In genomic region chrX:69539437-69539836, GRCh38 we compare ENCODE assay signal across 15 cellular contexts. TPM values are rescaled to one million over a fixed set of nuclear protein-coding genes. Genes with fewer than 3 reads are reported as not detected.
DNase-seq lines count a peak whose midpoint lies in the region; ATAC-seq and TF ChIP-seq lines count a peak whose summit lies in the region.
"Had no signal": no experiment of that assay in that cellular context is flagged by ENCODE, and none has a peak within 500 bp of the region (broad histone marks: within the 10 kb centered on the region; RNA-seq: fewer than 3 reads in every experiment).

No MANE protein-coding gene starts in this region.

- H3K4me3 Mint-ChIP-seq in activated B cell treated with CpG ODN at 0.5 μM for 24 hours: peak overlapping the region; percentile 45
- H3K4me3 Mint-ChIP-seq in stimulated activated effector memory CD8-positive, alpha-beta T cell treated with anti-CD3 and anti-CD28 coated beads, Interleukin-12 subunit alpha, Interleukin-12 subunit beta, amount 100 ng/mL, for 72 hours: peak overlapping the region; percentile 63
- H3K4me3 Mint-ChIP-seq: activated T-cell treated with anti-CD3 and anti-CD28 coated beads, Interleukin-2, amount 50 U/mL, for 24 hours had no signal

- ATAC-seq in HG02885 (IDR thresholded peaks at IDR 0.05; ENCODE audit: poor library complexity, unreplicated experiment) (peak; percentile 43), activated B cell treated with CpG ODN at 0.5 μM for 24 hours (ENCODE audit: low read depth) (peak; percentile 34), HG02870 (IDR thresholded peaks at IDR 0.05; ENCODE audit: unreplicated experiment) (no peak), right lobe of liver (no peak)
- peak; percentile 58 for ATAC-seq in stimulated activated effector memory CD8-positive, alpha-beta T cell treated with anti-CD3 and anti-CD28 coated beads, Interleukin-12 subunit alpha, Interleukin-12 subunit beta, amount 100 ng/mL, for 72 hours

- no peaks in the 10 kb centered on the region for H3K27me3 Mint-ChIP-seq in activated B cell treated with CpG ODN at 0.5 μM for 24 hours

- 40% methylated on average over 3 of the region's 4 CpGs for WGBS in right lobe of liver (ENCODE audit: insufficient coverage, low coverage, low lambda C conversion rate, missing lambda C conversion rate)

- CTCF ChIA-PET in activated B cell treated with CpG ODN at 0.5 μM for 24 hours (lab: Charles Lee): interaction anchor here (2.9 kb wide), 1 partner anchor 558 kb away, joined by 10 read pairs; no protein-coding TSS in a partner anchor

- H3K4me1 ChIP-seq in right lobe of liver: no peaks in the 10 kb centered on the region
- H3K4me1 ChIP-seq: suprapubic skin had no signal

- H3K4me1 Mint-ChIP-seq in activated B cell treated with CpG ODN at 0.5 μM for 24 hours: peaks cover 21% of the 10 kb centered on the region
- peaks cover 14% of the 10 kb centered on the region for H3K4me1 Mint-ChIP-seq in stimulated activated effector memory CD8-positive, alpha-beta T cell treated with anti-CD3 and anti-CD28 coated beads, Interleukin-12 subunit alpha, Interleukin-12 subunit beta, amount 100 ng/mL, for 72 hours

- H3K36me3 Mint-ChIP-seq in activated B cell treated with CpG ODN at 0.5 μM for 24 hours (ENCODE audit: low read depth): no peaks in the 10 kb centered on the region
- no peaks in the 10 kb centered on the region for H3K36me3 Mint-ChIP-seq in stimulated activated effector memory CD8-positive, alpha-beta T cell treated with anti-CD3 and anti-CD28 coated beads, Interleukin-12 subunit alpha, Interleukin-12 subunit beta, amount 100 ng/mL, for 72 hours

- H3K9me3 ChIP-seq in right lobe of liver: no peaks in the 10 kb centered on the region
- H3K9me3 ChIP-seq: right atrium auricular region, suprapubic skin had no signal

- no peaks in the 10 kb centered on the region for H3K36me3 ChIP-seq in right lobe of liver
- H3K36me3 ChIP-seq: right atrium auricular region, suprapubic skin had no signal

- H3K4me3 ChIP-seq in right lobe of liver: no peak overlapping the region
- H3K4me3 ChIP-seq: GM23248, right atrium auricular region had no signal

- POLR2A ChIA-PET in activated B cell treated with CpG ODN at 0.5 μM for 24 hours (lab: Charles Lee): no interaction called here

- TF ChIP-seq POLR2A in right lobe of liver (IDR thresholded peaks at IDR 0.05): no peak

- H3K27me3 ChIP-seq in right lobe of liver: no peaks in the 10 kb centered on the region
- H3K27me3 ChIP-seq: right atrium auricular region, suprapubic skin had no signal

- no peaks in the 10 kb centered on the region for H3K9me3 Mint-ChIP-seq in activated B cell treated with CpG ODN at 0.5 μM for 24 hours
- no peaks in the 10 kb centered on the region for H3K9me3 Mint-ChIP-seq in stimulated activated effector memory CD8-positive, alpha-beta T cell treated with anti-CD3 and anti-CD28 coated beads, Interleukin-12 subunit alpha, Interleukin-12 subunit beta, amount 100 ng/mL, for 72 hours
- H3K9me3 Mint-ChIP-seq: activated T-cell treated with anti-CD3 and anti-CD28 coated beads, Interleukin-2, amount 50 U/mL, for 24 hours had no signal

- H3K27ac Mint-ChIP-seq in activated B cell treated with CpG ODN at 0.5 μM for 24 hours: peak overlapping the region; percentile 10
- H3K27ac Mint-ChIP-seq in stimulated activated effector memory CD8-positive, alpha-beta T cell treated with anti-CD3 and anti-CD28 coated beads, Interleukin-12 subunit alpha, Interleukin-12 subunit beta, amount 100 ng/mL, for 72 hours: peak overlapping the region; percentile 30
- H3K27ac Mint-ChIP-seq: activated T-cell treated with anti-CD3 and anti-CD28 coated beads, Interleukin-2, amount 50 U/mL, for 24 hours had no signal

- H3K27ac ChIP-seq in right lobe of liver: no peak overlapping the region
- H3K27ac ChIP-seq: epithelial cell of prostate, GM23248, right atrium auricular region, suprapubic skin had no signal

- TF ChIP-seq CTCF in activated B cell treated with CpG ODN at 0.5 μM for 24 hours (IDR thresholded peaks at IDR 0.05) (no peak), right lobe of liver (IDR thresholded peaks at IDR 0.05) (no peak)

- DNase-seq in NCI-H2196 (lab: John Stamatoyannopoulos, UW; ENCODE audit: unreplicated experiment): peak; percentile 11
- DNase-seq in NCI-H2196 treated with DMSO at 0.1 percent for 48 hours (lab: John Stamatoyannopoulos, UW; ENCODE audit: unreplicated experiment): no peak
- no peak for DNase-seq in activated B cell treated with CpG ODN at 0.5 μM for 24 hours
- DNase-seq in stimulated activated effector memory CD8-positive, alpha-beta T cell treated with anti-CD3 and anti-CD28 coated beads, Interleukin-12 subunit alpha, Interleukin-12 subunit beta, amount 100 ng/mL, for 72 hours (ENCODE audit: low spot score in 2 of 2): no peak
- no peak for DNase-seq in right lobe of liver
- DNase-seq in NCI-H748 (lab: John Stamatoyannopoulos, UW; ENCODE audit: unreplicated experiment): no peak
- DNase-seq: activated T-cell treated with anti-CD3 and anti-CD28 coated beads, Interleukin-2, amount 50 U/mL, for 24 hours; GM23248; mesenchymal stem cell; NCI-H2081 had no signal

- intact Hi-C loops in activated B cell treated with CpG ODN at 0.5 μM for 24 hours (cut with micrococcal nuclease) (loop anchor here (2.0 to 5.0 kb wide), 3 partner anchors 491 to 1123 kb away; no protein-coding TSS in a partner anchor), right lobe of liver (cut with DNase I) (loop anchor here in 1 of 2 donors (5.0 kb wide), 1 partner anchor 78 kb away; the partner anchor contains the start of gene EDA)

RNA-seq across cellular contexts. Expression of gene NALF2, which starts 35.3 kb away (rescaled TPM):
- total RNA-seq in activated B cell treated with CpG ODN at 0.5 μM for 24 hours (0.04 TPM in 1 of 2 replicates, not detected in the other), right lobe of liver (under 1 TPM; 0.13 to 0.40 (median 0.20) TPM)
- total RNA-seq: GM23248 had no signal

Comparison
In these comparisons a context has a peak if more than half of its experiments do, and no peak if none do; other contexts are left out.
1. ATAC-seq: peak in HG02885 (single experiment), activated B cell treated with CpG ODN at 0.5 μM for 24 hours (single experiment) and stimulated activated effector memory CD8-positive, alpha-beta T cell treated with anti-CD3 and anti-CD28 coated beads, Interleukin-12 subunit alpha, Interleukin-12 subunit beta, amount 100 ng/mL, for 72 hours (single experiment); none in HG02870 (single experiment) and right lobe of liver (0 of 4).